1 cellular context compared by ENCODE assay signal in the genomic region with DNA sequence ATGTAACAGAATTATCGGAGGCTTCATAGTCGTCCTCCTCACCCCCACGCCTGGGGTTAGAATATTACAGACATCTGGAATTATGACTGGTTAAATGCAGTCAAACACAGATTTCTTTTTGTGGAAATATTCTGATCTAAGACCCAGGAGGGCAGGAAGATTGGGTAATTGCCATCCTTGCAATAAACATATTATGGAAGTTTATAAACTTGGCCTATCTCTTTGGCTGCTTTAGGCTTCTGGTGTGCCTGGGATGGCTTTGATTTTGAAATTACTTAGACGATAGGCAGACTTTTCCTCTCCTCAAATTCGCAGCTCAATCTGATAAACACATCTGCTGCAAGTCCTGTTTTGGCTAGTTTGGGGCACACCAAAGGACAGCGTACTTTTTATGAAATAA.
TF ChIP-seq lines count a peak whose summit lies in the region.

No MANE protein-coding gene starts in this region.

TF ChIP-seq in HepG2, 621 proteins besides CTCF, POLR2A, EP300 and RAD21 (continued from another document):
- no peak for TF ChIP-seq HNF1B (CRISPR knock-in tag; IDR thresholded peaks at IDR 0.05)
